ENCODE assay signal across 1 cellular context in the genomic region with DNA sequence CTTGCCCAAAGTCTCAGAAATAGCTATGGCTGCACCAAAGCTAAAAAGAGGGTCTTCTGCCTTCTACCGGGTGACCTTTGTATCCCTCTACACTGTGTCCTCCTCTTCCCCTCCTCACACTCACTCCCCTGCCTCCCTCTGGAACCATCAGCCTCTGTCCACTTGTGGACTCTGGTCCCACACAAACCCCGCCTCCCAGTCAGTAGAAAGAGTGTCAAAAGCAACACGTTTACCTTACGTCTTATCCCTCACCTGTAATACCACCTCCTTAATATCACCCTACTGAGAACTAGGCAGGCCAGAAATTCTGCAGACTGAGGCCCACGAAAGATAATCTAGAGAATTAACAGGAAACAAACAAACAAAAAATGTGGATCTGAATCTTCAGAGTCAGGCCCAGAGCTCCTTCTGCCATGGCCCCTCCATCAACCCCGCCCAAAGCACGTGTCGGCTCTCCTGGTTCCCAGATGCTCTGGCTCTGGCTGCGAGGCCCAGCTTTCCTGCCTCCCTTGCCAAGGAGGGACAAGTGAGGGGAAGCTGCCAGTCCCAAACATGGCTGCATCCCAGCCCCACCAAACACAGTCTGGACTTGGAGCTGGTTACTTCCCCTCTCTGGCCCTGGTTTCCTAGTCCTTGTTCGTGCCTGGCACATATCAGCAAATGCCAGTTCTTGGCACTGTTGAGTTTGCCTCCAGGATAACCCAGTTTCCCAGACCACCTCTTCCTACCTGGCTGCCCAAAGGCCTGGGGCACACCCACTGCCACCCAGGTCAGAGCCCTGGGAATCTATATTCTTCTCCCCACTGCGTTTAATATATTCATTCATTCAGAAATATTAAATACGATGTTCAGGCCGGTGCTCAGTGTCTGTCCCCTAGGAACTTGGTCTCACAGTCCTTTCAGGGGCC.
TF ChIP-seq lines count a peak whose summit lies in the region.

No MANE protein-coding gene starts in this region.

TF ChIP-seq in WTC11, 78 proteins besides CTCF, POLR2A, EP300 and RAD21 (continued from another document):
- TF ChIP-seq, protein P1, sequence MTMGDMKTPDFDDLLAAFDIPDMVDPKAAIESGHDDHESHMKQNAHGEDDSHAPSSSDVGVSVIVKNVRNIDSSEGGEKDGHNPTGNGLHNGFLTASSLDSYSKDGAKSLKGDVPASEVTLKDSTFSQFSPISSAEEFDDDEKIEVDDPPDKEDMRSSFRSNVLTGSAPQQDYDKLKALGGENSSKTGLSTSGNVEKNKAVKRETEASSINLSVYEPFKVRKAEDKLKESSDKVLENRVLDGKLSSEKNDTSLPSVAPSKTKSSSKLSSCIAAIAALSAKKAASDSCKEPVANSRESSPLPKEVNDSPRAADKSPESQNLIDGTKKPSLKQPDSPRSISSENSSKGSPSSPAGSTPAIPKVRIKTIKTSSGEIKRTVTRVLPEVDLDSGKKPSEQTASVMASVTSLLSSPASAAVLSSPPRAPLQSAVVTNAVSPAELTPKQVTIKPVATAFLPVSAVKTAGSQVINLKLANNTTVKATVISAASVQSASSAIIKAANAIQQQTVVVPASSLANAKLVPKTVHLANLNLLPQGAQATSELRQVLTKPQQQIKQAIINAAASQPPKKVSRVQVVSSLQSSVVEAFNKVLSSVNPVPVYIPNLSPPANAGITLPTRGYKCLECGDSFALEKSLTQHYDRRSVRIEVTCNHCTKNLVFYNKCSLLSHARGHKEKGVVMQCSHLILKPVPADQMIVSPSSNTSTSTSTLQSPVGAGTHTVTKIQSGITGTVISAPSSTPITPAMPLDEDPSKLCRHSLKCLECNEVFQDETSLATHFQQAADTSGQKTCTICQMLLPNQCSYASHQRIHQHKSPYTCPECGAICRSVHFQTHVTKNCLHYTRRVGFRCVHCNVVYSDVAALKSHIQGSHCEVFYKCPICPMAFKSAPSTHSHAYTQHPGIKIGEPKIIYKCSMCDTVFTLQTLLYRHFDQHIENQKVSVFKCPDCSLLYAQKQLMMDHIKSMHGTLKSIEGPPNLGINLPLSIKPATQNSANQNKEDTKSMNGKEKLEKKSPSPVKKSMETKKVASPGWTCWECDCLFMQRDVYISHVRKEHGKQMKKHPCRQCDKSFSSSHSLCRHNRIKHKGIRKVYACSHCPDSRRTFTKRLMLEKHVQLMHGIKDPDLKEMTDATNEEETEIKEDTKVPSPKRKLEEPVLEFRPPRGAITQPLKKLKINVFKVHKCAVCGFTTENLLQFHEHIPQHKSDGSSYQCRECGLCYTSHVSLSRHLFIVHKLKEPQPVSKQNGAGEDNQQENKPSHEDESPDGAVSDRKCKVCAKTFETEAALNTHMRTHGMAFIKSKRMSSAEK (CRISPR knock-in tag; IDR thresholded peaks at IDR 0.05; ENCODE audit: borderline replicate concordance): no peak
- TF ChIP-seq TCF7 (CRISPR knock-in tag; IDR thresholded peaks at IDR 0.05; ENCODE audit: low read depth) (no peak), ZNF232 (CRISPR knock-in tag; IDR thresholded peaks at IDR 0.05) (no peak), ETV6 (CRISPR knock-in tag; IDR thresholded peaks at IDR 0.05) (no peak), ZNF671 (CRISPR knock-in tag; IDR thresholded peaks at IDR 0.05) (no peak)
- TF ChIP-seq, protein P2, sequence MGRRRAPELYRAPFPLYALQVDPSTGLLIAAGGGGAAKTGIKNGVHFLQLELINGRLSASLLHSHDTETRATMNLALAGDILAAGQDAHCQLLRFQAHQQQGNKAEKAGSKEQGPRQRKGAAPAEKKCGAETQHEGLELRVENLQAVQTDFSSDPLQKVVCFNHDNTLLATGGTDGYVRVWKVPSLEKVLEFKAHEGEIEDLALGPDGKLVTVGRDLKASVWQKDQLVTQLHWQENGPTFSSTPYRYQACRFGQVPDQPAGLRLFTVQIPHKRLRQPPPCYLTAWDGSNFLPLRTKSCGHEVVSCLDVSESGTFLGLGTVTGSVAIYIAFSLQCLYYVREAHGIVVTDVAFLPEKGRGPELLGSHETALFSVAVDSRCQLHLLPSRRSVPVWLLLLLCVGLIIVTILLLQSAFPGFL (CRISPR knock-in tag; IDR thresholded peaks at IDR 0.05; ENCODE audit: borderline replicate concordance): no peak
